ENCODE assay signal across 1 cellular context in the genomic region with DNA sequence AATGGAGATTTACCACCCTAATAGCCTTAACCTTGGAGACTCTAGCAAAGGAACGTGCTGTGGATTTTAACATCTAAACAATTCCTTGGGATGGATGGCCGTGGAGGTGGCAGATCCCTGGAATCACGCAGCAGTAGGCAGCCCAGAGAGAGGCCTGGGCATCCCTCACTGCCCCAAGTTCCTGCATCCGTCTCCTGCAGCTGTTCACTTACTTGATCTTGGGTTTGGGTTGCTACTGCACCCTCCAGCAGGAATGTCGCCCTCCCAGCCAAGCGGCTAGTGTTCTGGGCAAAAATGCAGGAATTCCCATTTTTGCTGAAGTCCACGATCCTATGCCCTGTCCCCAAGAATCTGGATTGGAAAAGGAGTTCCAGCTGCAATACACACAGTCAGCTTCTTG.
TF ChIP-seq lines count a peak whose summit lies in the region.

No MANE protein-coding gene starts in this region.

TF ChIP-seq in H1, 55 proteins besides CTCF, POLR2A, EP300 and RAD21:
- TF ChIP-seq JUN (IDR thresholded peaks at IDR 0.05; ENCODE audit: low read depth, low read length) = no peak
- no peak for TF ChIP-seq CHD1 (IDR thresholded peaks at IDR 0.05; ENCODE audit: low read depth, low read length)
- no peak for TF ChIP-seq BCL11A (IDR thresholded peaks at IDR 0.05; ENCODE audit: low read depth in 2 of 2, low read length in 2 of 2)
- no peak for TF ChIP-seq SP2 (IDR thresholded peaks at IDR 0.05; ENCODE audit: low read length)
